Comparison of ENCODE assay signal across 1 cellular context in the genomic region with DNA sequence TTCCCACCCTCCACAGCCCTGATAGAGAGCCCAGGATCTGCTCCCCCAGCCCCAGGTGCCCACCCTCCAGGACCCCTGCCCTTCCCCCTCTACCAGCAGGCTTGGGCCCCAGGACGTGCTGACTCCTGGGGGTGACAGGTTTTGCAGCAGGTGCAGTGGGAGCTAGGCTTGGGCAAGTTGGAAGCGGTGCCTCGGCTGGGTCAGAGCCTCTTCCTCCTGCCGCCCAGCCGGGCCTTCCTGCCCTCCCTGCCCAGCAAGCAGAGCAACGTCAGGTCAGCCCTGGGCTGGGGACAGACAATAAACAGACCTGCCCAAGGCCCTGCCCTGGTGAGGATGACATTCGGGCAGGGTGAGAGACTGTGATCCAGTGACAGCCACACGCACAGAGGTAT.
TF ChIP-seq lines count a peak whose summit lies in the region.

No MANE protein-coding gene starts in this region.

TF ChIP-seq in K562, 482 proteins besides CTCF, POLR2A, EP300 and RAD21:
- TF ChIP-seq HMGN3 (IDR thresholded peaks at IDR 0.05; ENCODE audit: borderline replicate concordance, extremely low read depth, insufficient read length, low read depth, low read length) (no peak), ZNF75A (CRISPR knock-in tag; IDR thresholded peaks at IDR 0.05) (no peak), NCOA2 (IDR thresholded peaks at IDR 0.05; ENCODE audit: partially characterized antibody in 2 of 2) (no peak), SETDB1 (IDR thresholded peaks at IDR 0.05; ENCODE audit: low read length) (no peak)
- TF ChIP-seq, protein P1, sequence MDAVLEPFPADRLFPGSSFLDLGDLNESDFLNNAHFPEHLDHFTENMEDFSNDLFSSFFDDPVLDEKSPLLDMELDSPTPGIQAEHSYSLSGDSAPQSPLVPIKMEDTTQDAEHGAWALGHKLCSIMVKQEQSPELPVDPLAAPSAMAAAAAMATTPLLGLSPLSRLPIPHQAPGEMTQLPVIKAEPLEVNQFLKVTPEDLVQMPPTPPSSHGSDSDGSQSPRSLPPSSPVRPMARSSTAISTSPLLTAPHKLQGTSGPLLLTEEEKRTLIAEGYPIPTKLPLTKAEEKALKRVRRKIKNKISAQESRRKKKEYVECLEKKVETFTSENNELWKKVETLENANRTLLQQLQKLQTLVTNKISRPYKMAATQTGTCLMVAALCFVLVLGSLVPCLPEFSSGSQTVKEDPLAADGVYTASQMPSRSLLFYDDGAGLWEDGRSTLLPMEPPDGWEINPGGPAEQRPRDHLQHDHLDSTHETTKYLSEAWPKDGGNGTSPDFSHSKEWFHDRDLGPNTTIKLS (IDR thresholded peaks at IDR 0.05; ENCODE audit: borderline replicate concordance, low read depth): no peak
